Comparison of ENCODE assay signal across 1 cellular context in the genomic region with DNA sequence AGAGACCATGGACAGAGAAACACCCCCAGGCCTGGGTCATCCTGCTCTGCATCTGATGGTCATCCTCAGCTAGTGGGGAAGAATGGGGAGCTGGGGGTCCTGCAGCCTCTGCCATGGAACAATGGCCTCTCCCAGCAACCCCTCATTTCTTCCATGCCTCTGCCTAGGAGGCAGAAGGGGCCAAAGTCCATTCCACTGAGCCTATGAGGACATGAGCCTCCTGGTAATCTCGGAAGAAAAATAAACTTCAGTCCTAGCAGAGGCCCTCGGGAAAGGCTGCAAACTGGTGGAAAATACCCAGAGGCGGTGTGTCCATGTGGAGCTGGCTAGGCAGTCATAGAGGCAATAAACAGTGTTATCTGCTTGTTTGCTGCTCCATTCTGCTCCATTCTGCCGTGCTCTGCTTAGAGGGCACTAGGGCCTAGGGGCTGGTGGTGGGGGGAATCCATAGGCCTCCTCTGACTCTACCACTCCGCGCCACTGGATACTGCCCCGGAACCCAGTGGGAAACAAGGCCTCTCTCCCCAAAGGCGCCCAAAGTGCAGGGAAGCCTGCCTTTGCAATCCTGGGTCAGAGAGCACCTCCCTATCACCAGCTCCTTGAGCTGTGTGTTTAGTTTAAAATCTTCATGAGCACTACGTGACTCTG.
TF ChIP-seq lines count a peak whose summit lies in the region.

No MANE protein-coding gene starts in this region.

TF ChIP-seq in HepG2, 621 proteins besides CTCF, POLR2A, EP300 and RAD21 (continued from another document):
- TF ChIP-seq, protein P1, sequence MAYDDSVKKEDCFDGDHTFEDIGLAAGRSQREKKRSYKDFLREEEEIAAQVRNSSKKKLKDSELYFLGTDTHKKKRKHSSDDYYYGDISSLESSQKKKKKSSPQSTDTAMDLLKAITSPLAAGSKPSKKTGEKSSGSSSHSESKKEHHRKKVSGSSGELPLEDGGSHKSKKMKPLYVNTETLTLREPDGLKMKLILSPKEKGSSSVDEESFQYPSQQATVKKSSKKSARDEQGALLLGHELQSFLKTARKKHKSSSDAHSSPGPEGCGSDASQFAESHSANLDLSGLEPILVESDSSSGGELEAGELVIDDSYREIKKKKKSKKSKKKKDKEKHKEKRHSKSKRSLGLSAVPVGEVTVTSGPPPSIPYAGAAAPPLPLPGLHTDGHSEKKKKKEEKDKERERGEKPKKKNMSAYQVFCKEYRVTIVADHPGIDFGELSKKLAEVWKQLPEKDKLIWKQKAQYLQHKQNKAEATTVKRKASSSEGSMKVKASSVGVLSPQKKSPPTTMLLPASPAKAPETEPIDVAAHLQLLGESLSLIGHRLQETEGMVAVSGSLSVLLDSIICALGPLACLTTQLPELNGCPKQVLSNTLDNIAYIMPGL (CRISPR knock-in tag; IDR thresholded peaks at IDR 0.05; ENCODE audit: borderline replicate concordance in 1 of 2, low read depth in 1 of 2) = peak in 1 of 2 experiments; percentile 3; a peak in 1 of 4 replicates
- TF ChIP-seq PAF1 (CRISPR knock-in tag; IDR thresholded peaks at IDR 0.05) (no peak), IKZF5 (CRISPR knock-in tag; IDR thresholded peaks at IDR 0.05) (0 out of 2 replicates have a peak, but pooled peaks have one; percentile 25), RXRB (CRISPR knock-in tag; IDR thresholded peaks at IDR 0.05; ENCODE audit: borderline replicate concordance) (peak; percentile 56), TRIM22 (IDR thresholded peaks at IDR 0.05) (no peak)
